In the genomic region with DNA sequence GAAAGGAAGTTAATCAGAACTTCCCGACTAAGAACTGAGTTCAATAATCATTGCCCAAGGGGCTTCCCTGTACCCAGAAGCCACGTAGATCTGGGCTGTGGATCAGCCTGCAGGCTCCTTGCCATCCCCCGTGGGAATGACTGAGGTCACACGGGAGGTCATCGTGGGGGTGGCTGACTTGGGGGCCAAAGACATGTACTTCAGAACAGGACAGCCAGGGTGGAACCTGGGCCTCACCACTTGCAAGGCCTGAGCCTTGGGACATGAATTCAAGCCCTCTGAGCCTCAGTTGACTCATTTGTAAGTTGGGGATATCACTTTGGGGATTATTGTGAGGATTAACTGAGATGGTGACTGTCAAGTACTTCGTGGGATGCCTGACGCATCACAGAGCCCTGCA, we compare ENCODE assay signal across 1 cellular context.
TF ChIP-seq lines count a peak whose summit lies in the region.

No MANE protein-coding gene starts in this region.

TF ChIP-seq in GM23338, 12 proteins besides CTCF, POLR2A, EP300 and RAD21 (continued from another document):
- TF ChIP-seq, protein P1, sequence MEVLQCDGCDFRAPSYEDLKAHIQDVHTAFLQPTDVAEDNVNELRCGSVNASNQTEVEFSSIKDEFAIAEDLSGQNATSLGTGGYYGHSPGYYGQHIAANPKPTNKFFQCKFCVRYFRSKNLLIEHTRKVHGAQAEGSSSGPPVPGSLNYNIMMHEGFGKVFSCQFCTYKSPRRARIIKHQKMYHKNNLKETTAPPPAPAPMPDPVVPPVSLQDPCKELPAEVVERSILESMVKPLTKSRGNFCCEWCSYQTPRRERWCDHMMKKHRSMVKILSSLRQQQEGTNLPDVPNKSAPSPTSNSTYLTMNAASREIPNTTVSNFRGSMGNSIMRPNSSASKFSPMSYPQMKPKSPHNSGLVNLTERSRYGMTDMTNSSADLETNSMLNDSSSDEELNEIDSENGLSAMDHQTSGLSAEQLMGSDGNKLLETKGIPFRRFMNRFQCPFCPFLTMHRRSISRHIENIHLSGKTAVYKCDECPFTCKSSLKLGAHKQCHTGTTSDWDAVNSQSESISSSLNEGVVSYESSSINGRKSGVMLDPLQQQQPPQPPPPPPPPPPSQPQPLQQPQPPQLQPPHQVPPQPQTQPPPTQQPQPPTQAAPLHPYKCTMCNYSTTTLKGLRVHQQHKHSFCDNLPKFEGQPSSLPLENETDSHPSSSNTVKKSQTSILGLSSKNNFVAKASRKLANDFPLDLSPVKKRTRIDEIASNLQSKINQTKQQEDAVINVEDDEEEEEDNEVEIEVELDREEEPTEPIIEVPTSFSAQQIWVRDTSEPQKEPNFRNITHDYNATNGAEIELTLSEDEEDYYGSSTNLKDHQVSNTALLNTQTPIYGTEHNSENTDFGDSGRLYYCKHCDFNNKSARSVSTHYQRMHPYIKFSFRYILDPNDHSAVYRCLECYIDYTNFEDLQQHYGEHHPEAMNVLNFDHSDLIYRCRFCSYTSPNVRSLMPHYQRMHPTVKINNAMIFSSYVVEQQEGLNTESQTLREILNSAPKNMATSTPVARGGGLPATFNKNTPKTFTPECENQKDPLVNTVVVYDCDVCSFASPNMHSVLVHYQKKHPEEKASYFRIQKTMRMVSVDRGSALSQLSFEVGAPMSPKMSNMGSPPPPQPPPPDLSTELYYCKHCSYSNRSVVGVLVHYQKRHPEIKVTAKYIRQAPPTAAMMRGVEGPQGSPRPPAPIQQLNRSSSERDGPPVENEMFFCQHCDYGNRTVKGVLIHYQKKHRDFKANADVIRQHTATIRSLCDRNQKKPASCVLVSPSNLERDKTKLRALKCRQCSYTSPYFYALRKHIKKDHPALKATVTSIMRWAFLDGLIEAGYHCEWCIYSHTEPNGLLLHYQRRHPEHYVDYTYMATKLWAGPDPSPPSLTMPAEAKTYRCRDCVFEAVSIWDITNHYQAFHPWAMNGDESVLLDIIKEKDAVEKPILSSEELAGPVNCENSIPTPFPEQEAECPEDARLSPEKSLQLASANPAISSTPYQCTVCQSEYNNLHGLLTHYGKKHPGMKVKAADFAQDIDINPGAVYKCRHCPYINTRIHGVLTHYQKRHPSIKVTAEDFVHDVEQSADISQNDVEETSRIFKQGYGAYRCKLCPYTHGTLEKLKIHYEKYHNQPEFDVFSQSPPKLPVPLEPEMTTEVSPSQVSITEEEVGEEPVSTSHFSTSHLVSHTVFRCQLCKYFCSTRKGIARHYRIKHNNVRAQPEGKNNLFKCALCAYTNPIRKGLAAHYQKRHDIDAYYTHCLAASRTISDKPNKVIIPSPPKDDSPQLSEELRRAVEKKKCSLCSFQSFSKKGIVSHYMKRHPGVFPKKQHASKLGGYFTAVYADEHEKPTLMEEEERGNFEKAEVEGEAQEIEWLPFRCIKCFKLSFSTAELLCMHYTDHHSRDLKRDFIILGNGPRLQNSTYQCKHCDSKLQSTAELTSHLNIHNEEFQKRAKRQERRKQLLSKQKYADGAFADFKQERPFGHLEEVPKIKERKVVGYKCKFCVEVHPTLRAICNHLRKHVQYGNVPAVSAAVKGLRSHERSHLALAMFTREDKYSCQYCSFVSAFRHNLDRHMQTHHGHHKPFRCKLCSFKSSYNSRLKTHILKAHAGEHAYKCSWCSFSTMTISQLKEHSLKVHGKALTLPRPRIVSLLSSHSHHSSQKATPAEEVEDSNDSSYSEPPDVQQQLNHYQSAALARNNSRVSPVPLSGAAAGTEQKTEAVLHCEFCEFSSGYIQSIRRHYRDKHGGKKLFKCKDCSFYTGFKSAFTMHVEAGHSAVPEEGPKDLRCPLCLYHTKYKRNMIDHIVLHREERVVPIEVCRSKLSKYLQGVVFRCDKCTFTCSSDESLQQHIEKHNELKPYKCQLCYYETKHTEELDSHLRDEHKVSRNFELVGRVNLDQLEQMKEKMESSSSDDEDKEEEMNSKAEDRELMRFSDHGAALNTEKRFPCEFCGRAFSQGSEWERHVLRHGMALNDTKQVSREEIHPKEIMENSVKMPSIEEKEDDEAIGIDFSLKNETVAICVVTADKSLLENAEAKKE (CRISPR knock-in tag; IDR thresholded peaks at IDR 0.05) = no peak
- no peak for TF ChIP-seq ZNF114 (CRISPR knock-in tag; IDR thresholded peaks at IDR 0.05)
- TF ChIP-seq, protein P2, sequence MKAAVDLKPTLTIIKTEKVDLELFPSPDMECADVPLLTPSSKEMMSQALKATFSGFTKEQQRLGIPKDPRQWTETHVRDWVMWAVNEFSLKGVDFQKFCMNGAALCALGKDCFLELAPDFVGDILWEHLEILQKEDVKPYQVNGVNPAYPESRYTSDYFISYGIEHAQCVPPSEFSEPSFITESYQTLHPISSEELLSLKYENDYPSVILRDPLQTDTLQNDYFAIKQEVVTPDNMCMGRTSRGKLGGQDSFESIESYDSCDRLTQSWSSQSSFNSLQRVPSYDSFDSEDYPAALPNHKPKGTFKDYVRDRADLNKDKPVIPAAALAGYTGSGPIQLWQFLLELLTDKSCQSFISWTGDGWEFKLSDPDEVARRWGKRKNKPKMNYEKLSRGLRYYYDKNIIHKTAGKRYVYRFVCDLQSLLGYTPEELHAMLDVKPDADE (IDR thresholded peaks at IDR 0.05) = no peak
- TF ChIP-seq STAT1 (IDR thresholded peaks at IDR 0.05; ENCODE audit: unreplicated experiment) = no peak
TF ChIP-seq in GM23338: peak in this region for 0.
